Comparison of ENCODE assay signal across 2 cellular contexts in genomic region chr19:1305354-1305753, GRCh38. TPM values are rescaled to one million over a fixed set of nuclear protein-coding genes. Genes with fewer than 3 reads are reported as not detected.
"Had no signal": no experiment of that assay in that cellular context is flagged by ENCODE, and none has a peak within 500 bp of the region (broad histone marks: within the 10 kb centered on the region; RNA-seq: fewer than 3 reads in every experiment).

No MANE protein-coding gene starts in this region.

RNA-seq across cellular contexts. Expression of gene EFNA2, which starts 19.7 kb away (rescaled TPM):
- total RNA-seq: GM23248, HFFc6 had no signal
- polyA plus RNA-seq: GM23248 had no signal
